10 cellular contexts compared by ENCODE assay signal in genomic region chr7:90173127-90173844, GRCh38.
DNase-seq lines count a peak whose midpoint lies in the region; ATAC-seq and TF ChIP-seq lines count a peak whose summit lies in the region.
"Had no signal": no experiment of that assay in that cellular context is flagged by ENCODE, and none has a peak within 500 bp of the region (broad histone marks: within the 10 kb centered on the region; RNA-seq: fewer than 3 reads in every experiment).

No MANE protein-coding gene starts in this region.

- H3K4me3 Mint-ChIP-seq in stimulated activated memory B cell treated with anti-CD40 and anti-IgM and Interleukin-4, amounts not matched to agents 10 μg/mL and 1 μg/mL and 100 μg/mL, for 72 hours, result peak overlapping the region; percentile 24

- H3K9me3 Mint-ChIP-seq in stimulated activated memory B cell treated with anti-CD40 and anti-IgM and Interleukin-4, amounts not matched to agents 10 μg/mL and 1 μg/mL and 100 μg/mL, for 72 hours, result peaks cover 3% of the 10 kb centered on the region

- H3K4me1 Mint-ChIP-seq in stimulated activated memory B cell treated with anti-CD40 and anti-IgM and Interleukin-4, amounts not matched to agents 10 μg/mL and 1 μg/mL and 100 μg/mL, for 72 hours, result peaks cover 14% of the 10 kb centered on the region

- DNase-seq in NB4 (ENCODE audit: low read depth) (peak; percentile 13), NCI-H2227 (lab: John Stamatoyannopoulos, UW; ENCODE audit: unreplicated experiment) (no peak), NCI-H1436 (lab: John Stamatoyannopoulos, UW) (no peak), epidermal melanocyte (ENCODE audit: insufficient read length, low spot score) (no peak)
- DNase-seq: aorta, SHP77 treated with DMSO at 0.1 percent for 48 hours had no signal

- TF ChIP-seq CTCF in NB4 (IDR thresholded peaks at IDR 0.05; ENCODE audit: low read depth, low read length), result no peak

- peak overlapping the region; percentile 71 for H3K27ac Mint-ChIP-seq in stimulated activated memory B cell treated with anti-CD40 and anti-IgM and Interleukin-4, amounts not matched to agents 10 μg/mL and 1 μg/mL and 100 μg/mL, for 72 hours

- ATAC-seq in GM19324 (IDR thresholded peaks at IDR 0.05; ENCODE audit: low FRiP score, unreplicated experiment), result peak; percentile 77
- ATAC-seq in HG02852 (IDR thresholded peaks at IDR 0.05; ENCODE audit: unreplicated experiment), result peak; percentile 85
- peak; percentile 79 for ATAC-seq in stimulated activated memory B cell treated with anti-CD40 and anti-IgM and Interleukin-4, amounts not matched to agents 10 μg/mL and 1 μg/mL and 100 μg/mL, for 72 hours
- ATAC-seq: HCT116 had no signal

- peaks cover 26% of the 10 kb centered on the region for H3K27me3 Mint-ChIP-seq in stimulated activated memory B cell treated with anti-CD40 and anti-IgM and Interleukin-4, amounts not matched to agents 10 μg/mL and 1 μg/mL and 100 μg/mL, for 72 hours

- no peak for TF ChIP-seq POLR2A in NB4 (IDR thresholded peaks at IDR 0.05; ENCODE audit: extremely low read depth, insufficient read length)

- no peak overlapping the region for H3K4me3 ChIP-seq in NB4 (ENCODE audit: low read depth, low read length)

- no peaks in the 10 kb centered on the region for H3K36me3 Mint-ChIP-seq in stimulated activated memory B cell treated with anti-CD40 and anti-IgM and Interleukin-4, amounts not matched to agents 10 μg/mL and 1 μg/mL and 100 μg/mL, for 72 hours
